12 cellular contexts compared by ENCODE assay signal in the genomic region with DNA sequence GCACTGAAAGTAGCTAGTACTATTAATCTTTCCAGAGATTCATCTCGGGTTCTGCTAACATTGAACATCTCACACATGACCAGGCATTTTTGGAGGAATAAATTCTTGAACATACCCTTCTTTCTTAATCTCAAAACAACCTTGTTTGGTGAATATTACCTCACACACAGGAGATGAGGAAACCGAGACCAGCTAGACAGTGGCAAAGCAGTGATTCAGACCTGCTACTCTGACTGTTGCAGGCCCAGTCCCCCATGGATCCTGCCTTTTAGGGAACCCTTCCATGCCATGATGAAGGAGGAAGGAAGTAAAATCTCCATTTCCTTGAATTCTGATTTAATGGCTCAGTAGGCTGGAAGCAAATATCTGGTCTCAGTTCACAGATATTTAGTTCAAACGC. TPM values are rescaled to one million over a fixed set of nuclear protein-coding genes. Genes with fewer than 3 reads are reported as not detected.
DNase-seq lines count a peak whose midpoint lies in the region; ATAC-seq, FAIRE-seq and TF ChIP-seq lines count a peak whose summit lies in the region.
"Had no signal": no experiment of that assay in that cellular context is flagged by ENCODE, and none has a peak within 500 bp of the region (broad histone marks: within the 10 kb centered on the region; RNA-seq: fewer than 3 reads in every experiment).

No MANE protein-coding gene starts in this region.

- H3K9me3 ChIP-seq in kidney (ENCODE audit: control insufficient read depth in 1 of 2, low read length in 2 of 2): no peaks in the 10 kb centered on the region

- TF ChIP-seq CTCF in kidney (IDR thresholded peaks at IDR 0.05; ENCODE audit: borderline replicate concordance, extremely low read depth, insufficient read depth): no peak

- no peak for ATAC-seq in activated CD4-positive, alpha-beta T cell treated with anti-CD3 and anti-CD28 coated beads for 36 hours
- no peak for ATAC-seq in activated naive CD8-positive, alpha-beta T cell treated with anti-CD3 and anti-CD28 coated beads, Interleukin-2, amount 10 ng/mL, durations not matched to agents 7 days and 5 days (ENCODE audit: low read depth)
- ATAC-seq in stimulated activated effector memory CD8-positive, alpha-beta T cell treated with anti-CD3 and anti-CD28 coated beads, Interleukin-12 subunit alpha, Interleukin-12 subunit beta, amount 100 ng/mL, for 72 hours: no peak
- ATAC-seq in HG03159 (IDR thresholded peaks at IDR 0.05; ENCODE audit: unreplicated experiment): no peak

- H3K4me3 Mint-ChIP-seq in activated CD4-positive, alpha-beta T cell treated with anti-CD3 and anti-CD28 coated beads for 36 hours: peak overlapping the region; percentile 93
- peak overlapping the region; percentile 96 for H3K4me3 Mint-ChIP-seq in activated naive CD8-positive, alpha-beta T cell treated with anti-CD3 and anti-CD28 coated beads, Interleukin-2, amount 10 ng/mL, durations not matched to agents 7 days and 5 days
- peak overlapping the region; percentile 80 for H3K4me3 Mint-ChIP-seq in stimulated activated effector memory CD8-positive, alpha-beta T cell treated with anti-CD3 and anti-CD28 coated beads, Interleukin-12 subunit alpha, Interleukin-12 subunit beta, amount 100 ng/mL, for 72 hours
- H3K4me3 Mint-ChIP-seq: memory B cell had no signal

- H3K9me3 Mint-ChIP-seq in activated CD4-positive, alpha-beta T cell treated with anti-CD3 and anti-CD28 coated beads for 36 hours (ENCODE audit: low read depth): no peaks in the 10 kb centered on the region
- no peaks in the 10 kb centered on the region for H3K9me3 Mint-ChIP-seq in activated naive CD8-positive, alpha-beta T cell treated with anti-CD3 and anti-CD28 coated beads, Interleukin-2, amount 10 ng/mL, durations not matched to agents 7 days and 5 days
- no peaks in the 10 kb centered on the region for H3K9me3 Mint-ChIP-seq in stimulated activated effector memory CD8-positive, alpha-beta T cell treated with anti-CD3 and anti-CD28 coated beads, Interleukin-12 subunit alpha, Interleukin-12 subunit beta, amount 100 ng/mL, for 72 hours

- peak overlapping the region in 1 of 2 donors; percentile 7 for H3K9ac ChIP-seq in kidney (ENCODE audit: low read length in 2 of 2)

- peaks cover 36% of the 10 kb centered on the region for H3K4me1 Mint-ChIP-seq in activated CD4-positive, alpha-beta T cell treated with anti-CD3 and anti-CD28 coated beads for 36 hours
- H3K4me1 Mint-ChIP-seq in activated naive CD8-positive, alpha-beta T cell treated with anti-CD3 and anti-CD28 coated beads, Interleukin-2, amount 10 ng/mL, durations not matched to agents 7 days and 5 days: peaks cover 32% of the 10 kb centered on the region
- H3K4me1 Mint-ChIP-seq in stimulated activated effector memory CD8-positive, alpha-beta T cell treated with anti-CD3 and anti-CD28 coated beads, Interleukin-12 subunit alpha, Interleukin-12 subunit beta, amount 100 ng/mL, for 72 hours: peaks cover 29% of the 10 kb centered on the region

- peak overlapping the region; percentile 95 to 96 for H3K4me3 ChIP-seq in kidney (ENCODE audit: low read length in 2 of 2)

- CTCF ChIA-PET in activated CD4-positive, alpha-beta T cell treated with anti-CD3 and anti-CD28 coated beads for 36 hours (lab: Charles Lee): interaction anchor here (0.6 to 1.5 kb wide), 4 partner anchors 10 to 363 kb away, joined by 3 read pairs; no protein-coding TSS in a partner anchor

- POLR2A ChIA-PET in activated CD4-positive, alpha-beta T cell treated with anti-CD3 and anti-CD28 coated beads for 36 hours (lab: Charles Lee): no interaction called here
- POLR2A ChIA-PET in activated naive CD8-positive, alpha-beta T cell treated with anti-CD3 and anti-CD28 coated beads, Interleukin-2, amount 10 ng/mL, durations not matched to agents 7 days and 5 days (lab: Charles Lee): no interaction called here

- H3K27me3 Mint-ChIP-seq in activated CD4-positive, alpha-beta T cell treated with anti-CD3 and anti-CD28 coated beads for 36 hours: peaks cover 4% of the 10 kb centered on the region
- H3K27me3 Mint-ChIP-seq in activated naive CD8-positive, alpha-beta T cell treated with anti-CD3 and anti-CD28 coated beads, Interleukin-2, amount 10 ng/mL, durations not matched to agents 7 days and 5 days: no peaks in the 10 kb centered on the region

- intact Hi-C loops in activated CD4-positive, alpha-beta T cell treated with anti-CD3 and anti-CD28 coated beads for 36 hours (cut with DNase I, micrococcal nuclease): loop anchor here (2.0 to 10.0 kb wide), 10 partner anchors 26 to 866 kb away; a partner anchor contains a TSS
- intact Hi-C loops in kidney (cut with DNase I): no loop called here

- H3K27ac Mint-ChIP-seq in activated CD4-positive, alpha-beta T cell treated with anti-CD3 and anti-CD28 coated beads for 36 hours: no peak overlapping the region
- H3K27ac Mint-ChIP-seq in activated naive CD8-positive, alpha-beta T cell treated with anti-CD3 and anti-CD28 coated beads, Interleukin-2, amount 10 ng/mL, durations not matched to agents 7 days and 5 days: no peak overlapping the region
- H3K27ac Mint-ChIP-seq in stimulated activated effector memory CD8-positive, alpha-beta T cell treated with anti-CD3 and anti-CD28 coated beads, Interleukin-12 subunit alpha, Interleukin-12 subunit beta, amount 100 ng/mL, for 72 hours: no peak overlapping the region
- H3K27ac Mint-ChIP-seq: memory B cell had no signal

- peak; percentile 18 for DNase-seq in activated CD4-positive, alpha-beta T cell treated with anti-CD3 and anti-CD28 coated beads for 36 hours
- no peak for DNase-seq in activated CD4-positive, alpha-beta T cell treated with anti-CD3 and anti-CD28 coated beads, Interleukin-2, amount 50 U/mL, for 4 hours
- no peak for DNase-seq in activated naive CD8-positive, alpha-beta T cell treated with anti-CD3 and anti-CD28 coated beads, Interleukin-2, amount 10 ng/mL, durations not matched to agents 7 days and 5 days
- no peak for DNase-seq in kidney
- no peak for DNase-seq in stimulated activated effector memory CD8-positive, alpha-beta T cell treated with anti-CD3 and anti-CD28 coated beads, Interleukin-12 subunit alpha, Interleukin-12 subunit beta, amount 100 ng/mL, for 72 hours (ENCODE audit: low spot score in 2 of 2)
- no peak for DNase-seq in NCI-H2227 (lab: John Stamatoyannopoulos, UW; ENCODE audit: unreplicated experiment)
- no peak for DNase-seq in NCI-H1105 treated with DMSO at 0.1 percent for 48 hours (lab: John Stamatoyannopoulos, UW)
- DNase-seq: effector memory CD4-positive, alpha-beta T cell; NCI-H1048; RPMI8226 had no signal

- no peaks in the 10 kb centered on the region for H3K36me3 ChIP-seq in kidney (ENCODE audit: control insufficient read depth in 1 of 2, insufficient read depth in 2 of 2, low read length in 2 of 2)

- no peak for FAIRE-seq in kidney (lab: Jason Lieb, UNC)

- H3K4me1 ChIP-seq in kidney (ENCODE audit: control insufficient read depth in 1 of 2, insufficient read depth in 1 of 2, low read depth in 1 of 2, low read length in 2 of 2): peaks cover 4 to 10% of the 10 kb centered on the region in 2 donors

- peak overlapping the region in 1 of 2 donors; percentile 24 for H3K27ac ChIP-seq in kidney (ENCODE audit: low read depth in 2 of 2, low read length in 2 of 2)

- H3K36me3 Mint-ChIP-seq in activated CD4-positive, alpha-beta T cell treated with anti-CD3 and anti-CD28 coated beads for 36 hours (ENCODE audit: low read depth): no peaks in the 10 kb centered on the region
- H3K36me3 Mint-ChIP-seq in activated naive CD8-positive, alpha-beta T cell treated with anti-CD3 and anti-CD28 coated beads, Interleukin-2, amount 10 ng/mL, durations not matched to agents 7 days and 5 days: no peaks in the 10 kb centered on the region
- peaks cover 6% of the 10 kb centered on the region for H3K36me3 Mint-ChIP-seq in stimulated activated effector memory CD8-positive, alpha-beta T cell treated with anti-CD3 and anti-CD28 coated beads, Interleukin-12 subunit alpha, Interleukin-12 subunit beta, amount 100 ng/mL, for 72 hours
- H3K36me3 Mint-ChIP-seq: memory B cell had no signal

RNA-seq across cellular contexts. Expression of a gene that starts 2.6 kb away (rescaled TPM):
- total RNA-seq in activated CD4-positive, alpha-beta T cell treated with anti-CD3 and anti-CD28 coated beads for 36 hours: 1 to 10 TPM; 3.0 to 3.1 TPM
- total RNA-seq in activated naive CD8-positive, alpha-beta T cell treated with anti-CD3 and anti-CD28 coated beads, Interleukin-2, amount 10 ng/mL, durations not matched to agents 7 days and 5 days: 1 to 10 TPM; 6.0 to 7.1 TPM
- 14.7 TPM for total RNA-seq in kidney
- 1.6 TPM for polyA plus RNA-seq in kidney (ENCODE audit: insufficient read depth, low read depth, low replicate concordance)
